ENCODE assay signal across 8 cellular contexts in genomic region chr17:50062323-50063243, GRCh38. TPM values are rescaled to one million over a fixed set of nuclear protein-coding genes. Genes with fewer than 3 reads are reported as not detected.
A peak's percentile ranks its signal among the peaks of the same experiment; 100 is the strongest.
DNase-seq lines count a peak whose midpoint lies in the region; ATAC-seq and TF ChIP-seq lines count a peak whose summit lies in the region.

No MANE protein-coding gene starts in this region.

- intact Hi-C loops in mucosa of descending colon (cut with DNase I, micrococcal nuclease): no loop called here
- intact Hi-C loops in OCI-LY7 (cut with micrococcal nuclease; ENCODE audit: unreplicated experiment): no loop called here

- H3K79me2 ChIP-seq in OCI-LY7 (ENCODE audit: insufficient read depth, low read depth, low read length): no peaks in the 10 kb centered on the region

- no peaks in the 10 kb centered on the region for H4K20me1 ChIP-seq in OCI-LY7 (ENCODE audit: insufficient read depth, low read length)

- no TSS peak for BruUV-seq in OCI-LY7 (replicated peaks; lab: Mats Ljungman, UMichigan)

- H3K9me3 ChIP-seq in mucosa of descending colon (no peaks in the 10 kb centered on the region), OCI-LY7 (ENCODE audit: low read length) (no peaks in the 10 kb centered on the region)

- DNase-seq in A172 (ENCODE audit: low spot score) (peak; percentile 100), NCI-H1105 (lab: John Stamatoyannopoulos, UW) (peak; percentile 33), coronary artery (ENCODE audit: low spot score) (peak; percentile 95), mucosa of descending colon (peak; percentile 89 to 91 (median 89)), GM20000 (ENCODE audit: low spot score) (no peak), SKM-1 (lab: John Stamatoyannopoulos, UW; ENCODE audit: unreplicated experiment) (no peak), OCI-LY7 (ENCODE audit: low spot score) (no peak)

- H3K27ac ChIP-seq in coronary artery (peak overlapping the region; percentile 81 to 99), OCI-LY7 (ENCODE audit: low read depth, low read length, poor library complexity, severe bottlenecking) (no peak overlapping the region)

- CTCF ChIA-PET in OCI-LY7 (lab: Charles Lee; ENCODE audit: unreplicated experiment): no interaction called here

- peaks cover 58% of the 10 kb centered on the region for H3K4me1 ChIP-seq in mucosa of descending colon (ENCODE audit: low read depth)
- H3K4me1 ChIP-seq in OCI-LY7 (ENCODE audit: insufficient read depth, low read length, poor library complexity, severe bottlenecking): peaks cover 34% of the 10 kb centered on the region

- no peak overlapping the region for H3K4me2 ChIP-seq in OCI-LY7 (ENCODE audit: low read length)

- TF ChIP-seq CTCF in coronary artery (IDR thresholded peaks at IDR 0.05): no peak
- TF ChIP-seq CTCF in mucosa of descending colon (IDR thresholded peaks at IDR 0.05): no peak
- no peak for TF ChIP-seq CTCF in GM20000 (IDR thresholded peaks at IDR 0.05; ENCODE audit: extremely low read depth, missing control alignments)
- TF ChIP-seq CTCF in OCI-LY7 (conservative IDR thresholded peaks at IDR 0.05; ENCODE audit: low read length): no peak

- H3K4me3 ChIP-seq in coronary artery (peak overlapping the region; percentile 27), mucosa of descending colon (no peak overlapping the region), OCI-LY7 (ENCODE audit: low read depth, low read length, poor library complexity, severe bottlenecking) (no peak overlapping the region)

- no peaks in the 10 kb centered on the region for H3K36me3 ChIP-seq in mucosa of descending colon (ENCODE audit: low read depth)
- peaks cover 4% of the 10 kb centered on the region; the same call in 1 of the 2 replicates for H3K36me3 ChIP-seq in OCI-LY7 (ENCODE audit: insufficient read depth, low read length)

- POLR2A ChIA-PET in OCI-LY7 (lab: Charles Lee): no interaction called here

- peak; percentile 85 for ATAC-seq in mucosa of descending colon
- no peak for ATAC-seq in HG03520 (IDR thresholded peaks at IDR 0.05; ENCODE audit: unreplicated experiment)

- no peak overlapping the region for H2AFZ ChIP-seq in OCI-LY7 (ENCODE audit: low read length)

- H3K9me2 ChIP-seq in OCI-LY7 (ENCODE audit: insufficient read depth, low read length): no peaks in the 10 kb centered on the region

RNA-seq across cellular contexts. Expression of gene ITGA3, which starts 6.7 kb away (rescaled TPM):
- total RNA-seq in A172 (2014; rRNA removed; shearing (Covaris generic)): 839 and 951 TPM in 2 replicates
- total RNA-seq in mucosa of descending colon (100 to 1,000 TPM; 108 to 170 (median 108) TPM), OCI-LY7 (2022) (15.2 and 15.6 TPM in 2 replicates)
- total RNA-seq in OCI-LY7 (2014; rRNA removed; shearing (Covaris generic)): 23.2 and 30.7 TPM in 2 replicates

RNA-seq across cellular contexts. Expression of gene PDK2, which starts 32.6 kb away (rescaled TPM):
- total RNA-seq in A172 (2014; rRNA removed; shearing (Covaris generic)): 13.7 and 13.9 TPM in 2 replicates
- total RNA-seq in mucosa of descending colon (10 to 100 TPM; 51.0 to 91.6 (median 72.6) TPM), OCI-LY7 (2022) (27.7 and 30.1 TPM in 2 replicates)
- total RNA-seq in OCI-LY7 (2014; rRNA removed; shearing (Covaris generic)): 10.4 and 21.8 TPM in 2 replicates

Comparison
In these comparisons a context has a peak if more than half of its experiments do, and no peak if none do; other contexts are left out.
1. DNase-seq: peak in A172 (single experiment), NCI-H1105 (single experiment), coronary artery (single experiment) and mucosa of descending colon (3 of 3); none in GM20000 (single experiment), SKM-1 (single experiment) and OCI-LY7 (single experiment).